26 cellular contexts compared by ENCODE assay signal in the genomic region with DNA sequence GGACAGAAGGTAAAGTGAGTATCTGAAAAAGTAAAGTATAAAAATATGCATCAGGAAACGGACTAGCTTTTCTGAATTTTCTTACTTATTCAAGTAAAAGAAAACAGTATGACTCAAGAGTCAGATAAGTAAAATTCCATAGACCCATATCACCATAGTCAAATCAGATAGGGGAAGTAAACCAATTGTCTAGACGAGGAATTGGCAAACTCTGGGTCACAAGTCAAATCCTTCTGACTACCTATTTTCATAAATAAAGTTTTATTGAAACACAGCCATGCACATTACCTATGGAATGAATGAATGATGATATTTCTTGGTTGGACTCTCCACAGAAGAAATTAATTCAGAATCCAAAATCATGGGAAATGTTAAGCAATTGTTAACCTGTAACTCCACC. TPM values are rescaled to one million over a fixed set of nuclear protein-coding genes. Genes with fewer than 3 reads are reported as not detected.
A peak's percentile ranks its signal among the peaks of the same experiment; 100 is the strongest.
DNase-seq lines count a peak whose midpoint lies in the region; TF ChIP-seq lines count a peak whose summit lies in the region.
"Had no signal": no experiment of that assay in that cellular context is flagged by ENCODE, and none has a peak within 500 bp of the region (broad histone marks: within the 10 kb centered on the region; RNA-seq: fewer than 3 reads in every experiment).

No MANE protein-coding gene starts in this region.

- DNase-seq in ELR (ENCODE audit: low read depth) (peak; percentile 46), amniotic epithelial cell (ENCODE audit: low read depth) (peak; percentile 83), fibroblast of the aortic adventitia (ENCODE audit: low read depth) (peak; percentile 89), renal cortical epithelial cell (ENCODE audit: low read depth) (peak; percentile 80), NCI-H2107 treated with DMSO at 0.1 percent for 48 hours (lab: John Stamatoyannopoulos, UW; ENCODE audit: unreplicated experiment) (no peak), D341Med (ENCODE audit: low spot score) (no peak), NCI-H2227 (lab: John Stamatoyannopoulos, UW; ENCODE audit: unreplicated experiment) (no peak)
- DNase-seq: activated CD4-positive, alpha-beta T cell treated with anti-CD3 and anti-CD28 coated beads for 36 hours; activated T-cell treated with anti-CD3 and anti-CD28 coated beads, Interleukin-2, amount 50 U/mL, for 4 hours; adrenal gland; CD4-positive, alpha-beta memory T cell; central memory CD4-positive, alpha-beta T cell; GF-D8; heart left ventricle; naive thymus-derived CD8-positive, alpha-beta T cell; NCI-H1694; NCI-H69; pancreas; right cardiac atrium; stimulated activated CD4-positive, alpha-beta T cell treated with anti-CD3 and anti-CD28 coated beads, Interleukin-12 subunit alpha, Interleukin-12 subunit beta, amount 100 ng/mL, for 4 hours; stimulated activated CD4-positive, alpha-beta T cell treated with anti-CD3 and anti-CD28 coated beads, Interleukin-4, amount 100 ng/mL, for 4 hours; stimulated activated naive CD4-positive, alpha-beta T cell treated with Interleukin-2 at 50 U/mL for 16 hours; T-helper 17 cell had no signal

- no peak overlapping the region for H3K4me3 ChIP-seq in fibroblast of the aortic adventitia (ENCODE audit: low read depth, low read length)
- H3K4me3 ChIP-seq: adrenal gland, heart left ventricle, pancreas, SJSA1 had no signal

- TF ChIP-seq CTCF in fibroblast of the aortic adventitia (IDR thresholded peaks at IDR 0.05; ENCODE audit: insufficient read depth, low read length): no peak

RNA-seq across cellular contexts. Expression of a gene that starts 59.1 kb away (rescaled TPM):
- total RNA-seq in fibroblast of the aortic adventitia (ENCODE audit: low replicate concordance) (0.36 and 0.49 TPM in 2 replicates), renal cortical epithelial cell (0.15 TPM in 1 of 2 replicates, not detected in the other)
- total RNA-seq: activated CD4-positive, alpha-beta T cell treated with anti-CD3 and anti-CD28 coated beads for 36 hours; activated T-cell treated with anti-CD3 and anti-CD28 coated beads, Interleukin-2, amount 50 U/mL, for 4 hours; CD4-positive, alpha-beta memory T cell; H4; naive thymus-derived CD8-positive, alpha-beta T cell; pancreas; RPMI7951; T-helper 17 cell had no signal

Comparison
In these comparisons a context has a peak if more than half of its experiments do, and no peak if none do; other contexts are left out.
1. DNase-seq: peak in ELR (single experiment), amniotic epithelial cell (single experiment), fibroblast of the aortic adventitia (single experiment) and renal cortical epithelial cell (single experiment); none in NCI-H2107 treated with DMSO at 0.1 percent for 48 hours (single experiment), D341Med (single experiment) and NCI-H2227 (single experiment).